Comparison of ENCODE assay signal across 16 cellular contexts in genomic region chr13:46475586-46475991, GRCh38.
A peak's percentile ranks its signal among the peaks of the same experiment; 100 is the strongest.
DNase-seq lines count a peak whose midpoint lies in the region; ATAC-seq, FAIRE-seq and TF ChIP-seq lines count a peak whose summit lies in the region.
"Had no signal": no experiment of that assay in that cellular context is flagged by ENCODE, and none has a peak within 500 bp of the region (broad histone marks: within the 10 kb centered on the region; RNA-seq: fewer than 3 reads in every experiment).

No MANE protein-coding gene starts in this region.

- no peak for TF ChIP-seq POLR2A in H54 (IDR thresholded peaks at IDR 0.05; ENCODE audit: low read depth, low read length)

- ATAC-seq in GM18870 (IDR thresholded peaks at IDR 0.05; ENCODE audit: unreplicated experiment) = no peak

- DNase-seq in GM04503 (ENCODE audit: low read depth) (peak; percentile 51), SK-N-SH (no peak), fibroblast of pulmonary artery (ENCODE audit: low read depth) (peak; percentile 42), renal cortical epithelial cell (ENCODE audit: low read depth) (peak; percentile 22), COLO668 (lab: John Stamatoyannopoulos, UW; ENCODE audit: unreplicated experiment) (no peak), T1000 (lab: John Stamatoyannopoulos, UW) (no peak), H54 (ENCODE audit: insufficient read length, low spot score) (no peak)
- DNase-seq: activated effector memory CD4-positive, alpha-beta T cell treated with anti-CD3 and anti-CD28 coated beads, Interleukin-2, amount 50 U/mL, for 16 hours; immature natural killer cell; KBM-7; NCI-H146; NCI-H510A treated with DMSO at 0.1 percent for 48 hours had no signal

- CTCF ChIA-PET in SK-N-SH (lab: Yijun Ruan, JAX) = no interaction called here

- no peak overlapping the region for H3K4me3 ChIP-seq in SK-N-SH (ENCODE audit: low read depth in 2 of 2, low read length in 1 of 2)
- H3K4me3 ChIP-seq in fibroblast of pulmonary artery (replicated peaks; ENCODE audit: low read depth, low read length) = no peak overlapping the region

- H3K9me2 ChIP-seq in SK-N-SH = no peaks in the 10 kb centered on the region

- no peaks in the 10 kb centered on the region for H3K79me2 ChIP-seq in SK-N-SH (ENCODE audit: insufficient read depth)

- no peak for TF ChIP-seq EP300 in SK-N-SH (IDR thresholded peaks at IDR 0.05; ENCODE audit: borderline replicate concordance in 1 of 2, low read depth in 1 of 2, low read length in 1 of 2)

- FAIRE-seq in H54 (lab: Jason Lieb, UNC) = no peak
- FAIRE-seq: GM12892 had no signal

- no peaks in the 10 kb centered on the region for H3K9me3 ChIP-seq in SK-N-SH

- H3K9ac ChIP-seq in SK-N-SH = no peak overlapping the region

- WGBS in SK-N-SH (ENCODE audit: low lambda C conversion rate) = 64% methylated on average over 6 of the region's 6 CpGs

- no peaks in the 10 kb centered on the region for H3K36me3 ChIP-seq in SK-N-SH (replicated peaks in 1 of 2; ENCODE audit: control insufficient read depth in 1 of 2, insufficient read depth in 2 of 2, low read length in 1 of 2)

- TF ChIP-seq CTCF in SK-N-SH (IDR thresholded peaks at IDR 0.05) = no peak
- TF ChIP-seq CTCF in fibroblast of pulmonary artery (IDR thresholded peaks at IDR 0.05; ENCODE audit: low read length, missing control alignments) = no peak

- H3K4me2 ChIP-seq in SK-N-SH = no peak overlapping the region

- peak overlapping the region in 1 of 2 experiments; percentile 31; a peak in 1 of 4 replicates for H3K27ac ChIP-seq in SK-N-SH (ENCODE audit: low read depth in 2 of 2, low read length in 1 of 2)
- H3K27ac ChIP-seq: C4-2B, VCaP had no signal

- POLR2A ChIA-PET in SK-N-SH (lab: Yijun Ruan, JAX) = no interaction called here

- no peaks in the 10 kb centered on the region for H4K20me1 ChIP-seq in SK-N-SH (ENCODE audit: insufficient read depth)

- H3K27me3 ChIP-seq in SK-N-SH (ENCODE audit: insufficient read depth) = no peaks in the 10 kb centered on the region

- peaks cover 0 to 11% of the 10 kb centered on the region in 2 experiments; a peak in 1 of 4 replicates for H3K4me1 ChIP-seq in SK-N-SH (ENCODE audit: control insufficient read depth in 1 of 2, insufficient read depth in 2 of 2, low read depth in 1 of 2, low read length in 1 of 2)

- no peak overlapping the region for H2AFZ ChIP-seq in SK-N-SH (ENCODE audit: low read depth)

- TF ChIP-seq RAD21 in SK-N-SH (IDR thresholded peaks at IDR 0.05; ENCODE audit: low read length) = no peak

- H3F3A ChIP-seq in SK-N-SH (replicated peaks; ENCODE audit: insufficient read depth) = no peaks in the 10 kb centered on the region

TF ChIP-seq in SK-N-SH, 30 proteins besides CTCF, POLR2A, EP300 and RAD21:
- TF ChIP-seq POLR2AphosphoS5 (IDR thresholded peaks at IDR 0.05; ENCODE audit: low read depth, low read length) (no peak), REST (IDR thresholded peaks at IDR 0.05; ENCODE audit: low read depth, low read length) (no peak), TEAD4 (IDR thresholded peaks at IDR 0.05; ENCODE audit: borderline replicate concordance, insufficient read depth) (no peak), YY1 (IDR thresholded peaks at IDR 0.05; ENCODE audit: low read depth) (no peak), FOSL2 (IDR thresholded peaks at IDR 0.05; ENCODE audit: borderline replicate concordance, low read depth) (peak; percentile 61; the same call in 1 of the 2 replicates), GABPA (IDR thresholded peaks at IDR 0.05; ENCODE audit: low read depth) (no peak), MXI1 (IDR thresholded peaks at IDR 0.05; ENCODE audit: low read depth, low read length) (no peak), FOXJ3 (CRISPR knock-in tag; IDR thresholded peaks at IDR 0.05) (no peak), USF1 (IDR thresholded peaks at IDR 0.05; ENCODE audit: borderline replicate concordance, low read depth) (no peak)
- TF ChIP-seq, protein P1, sequence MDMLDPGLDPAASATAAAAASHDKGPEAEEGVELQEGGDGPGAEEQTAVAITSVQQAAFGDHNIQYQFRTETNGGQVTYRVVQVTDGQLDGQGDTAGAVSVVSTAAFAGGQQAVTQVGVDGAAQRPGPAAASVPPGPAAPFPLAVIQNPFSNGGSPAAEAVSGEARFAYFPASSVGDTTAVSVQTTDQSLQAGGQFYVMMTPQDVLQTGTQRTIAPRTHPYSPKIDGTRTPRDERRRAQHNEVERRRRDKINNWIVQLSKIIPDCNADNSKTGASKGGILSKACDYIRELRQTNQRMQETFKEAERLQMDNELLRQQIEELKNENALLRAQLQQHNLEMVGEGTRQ (IDR thresholded peaks at IDR 0.05; ENCODE audit: borderline replicate concordance, low read depth, low read length) = no peak
- TF ChIP-seq, protein P2, sequence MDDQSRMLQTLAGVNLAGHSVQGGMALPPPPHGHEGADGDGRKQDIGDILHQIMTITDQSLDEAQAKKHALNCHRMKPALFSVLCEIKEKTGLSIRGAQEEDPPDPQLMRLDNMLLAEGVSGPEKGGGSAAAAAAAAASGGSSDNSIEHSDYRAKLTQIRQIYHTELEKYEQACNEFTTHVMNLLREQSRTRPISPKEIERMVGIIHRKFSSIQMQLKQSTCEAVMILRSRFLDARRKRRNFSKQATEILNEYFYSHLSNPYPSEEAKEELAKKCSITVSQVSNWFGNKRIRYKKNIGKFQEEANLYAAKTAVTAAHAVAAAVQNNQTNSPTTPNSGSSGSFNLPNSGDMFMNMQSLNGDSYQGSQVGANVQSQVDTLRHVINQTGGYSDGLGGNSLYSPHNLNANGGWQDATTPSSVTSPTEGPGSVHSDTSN (IDR thresholded peaks at IDR 0.05) = peak; percentile 32

Comparison
In these comparisons a context has a peak if more than half of its experiments do, and no peak if none do; other contexts are left out.
1. DNase-seq: peak in GM04503 (single experiment), fibroblast of pulmonary artery (single experiment) and renal cortical epithelial cell (single experiment); none in SK-N-SH (single experiment), COLO668 (single experiment), T1000 (single experiment) and H54 (single experiment).